8 cellular contexts compared by ENCODE assay signal in genomic region chr11:120336641-120337132, GRCh38. TPM values are rescaled to one million over a fixed set of nuclear protein-coding genes. Genes with fewer than 3 reads are reported as not detected.
A peak's percentile ranks its signal among the peaks of the same experiment; 100 is the strongest.
DNase-seq lines count a peak whose midpoint lies in the region; ATAC-seq, FAIRE-seq and TF ChIP-seq lines count a peak whose summit lies in the region.

No MANE protein-coding gene starts in this region.

- H3K9me3 ChIP-seq in HEK293 (ENCODE audit: control insufficient read depth, insufficient read depth, low read depth, low read length) = no peaks in the 10 kb centered on the region

- DNase-seq in NCI-H526 treated with DMSO at 0.1 percent for 48 hours (lab: John Stamatoyannopoulos, UW) = peak; percentile 68
- DNase-seq in activated naive CD8-positive, alpha-beta T cell treated with anti-CD3 and anti-CD28 coated beads, Interleukin-2, amount 50 U/mL, for 24 hours = peak; percentile 47
- peak; percentile 58 for DNase-seq in hepatic stellate cell (ENCODE audit: low spot score)
- peak; percentile 76 for DNase-seq in sciatic nerve (ENCODE audit: low spot score)
- DNase-seq in RCC 7860 (ENCODE audit: low spot score) = no peak
- no peak for DNase-seq in activated gamma-delta T cell (lab: John Stamatoyannopoulos, UW)

- peaks cover 1% of the 10 kb centered on the region for H3K36me3 Mint-ChIP-seq in activated naive CD8-positive, alpha-beta T cell treated with anti-CD3 and anti-CD28 coated beads, Interleukin-2, amount 50 U/mL, for 24 hours (ENCODE audit: low read depth)

- peak overlapping the region; percentile 92 for H3K4me3 ChIP-seq in GM12875 (ENCODE audit: low read depth, low read length)
- H3K4me3 ChIP-seq in HEK293 (ENCODE audit: low read depth, low read length) = peak overlapping the region; percentile 84

- H3K27me3 Mint-ChIP-seq in activated naive CD8-positive, alpha-beta T cell treated with anti-CD3 and anti-CD28 coated beads, Interleukin-2, amount 50 U/mL, for 24 hours = peaks cover 58% of the 10 kb centered on the region

- H3K36me3 ChIP-seq in HEK293 (ENCODE audit: control insufficient read depth in 2 of 2, insufficient read depth in 1 of 2, low read length in 2 of 2) = peaks cover 0 to under 1% of the 10 kb centered on the region in 2 experiments; a peak in 1 of 3 replicates

- no peak for FAIRE-seq in RCC 7860 (lab: Jason Lieb, UNC)

- POLR2A ChIA-PET in HEK293 (lab: Yijun Ruan, JAX) = interaction anchor here (0.6 to 2.1 kb wide), 13 partner anchors 10 to 348 kb away, joined by 3 to 5 read pairs (median 4); no protein-coding TSS in a partner anchor

- H3K4me3 Mint-ChIP-seq in activated naive CD8-positive, alpha-beta T cell treated with anti-CD3 and anti-CD28 coated beads, Interleukin-2, amount 50 U/mL, for 24 hours = peak overlapping the region; percentile 90

- TF ChIP-seq CTCF in GM12875 (IDR thresholded peaks at IDR 0.05; ENCODE audit: borderline replicate concordance, insufficient read depth, low read depth, low read length) (no peak), HEK293 (tag by site-specific recombination; IDR thresholded peaks at IDR 0.05) (no peak)

- H3K4me1 Mint-ChIP-seq in activated naive CD8-positive, alpha-beta T cell treated with anti-CD3 and anti-CD28 coated beads, Interleukin-2, amount 50 U/mL, for 24 hours = peaks cover 38% of the 10 kb centered on the region

- CTCF ChIA-PET in HEK293 (lab: Yijun Ruan, JAX) = interaction anchor here (2.0 to 2.4 kb wide), 2 partner anchors 11 to 95 kb away, joined by 9 to 13 read pairs; partner anchors contain the start of gene TLCD5

- H3K9me3 Mint-ChIP-seq in activated naive CD8-positive, alpha-beta T cell treated with anti-CD3 and anti-CD28 coated beads, Interleukin-2, amount 50 U/mL, for 24 hours = no peaks in the 10 kb centered on the region

- intact Hi-C loops in sciatic nerve (cut with DNase I) = loop anchor here (10.0 kb wide), 1 partner anchor 88 kb away; no protein-coding TSS in a partner anchor

- peak overlapping the region; percentile 94 for H3K27ac ChIP-seq in HEK293 (ENCODE audit: extremely low read depth, low read depth, low read length)

- H3K4me1 ChIP-seq in HEK293 (ENCODE audit: control insufficient read depth, insufficient read depth, low read length) = no peaks in the 10 kb centered on the region

- H3K27ac Mint-ChIP-seq in activated naive CD8-positive, alpha-beta T cell treated with anti-CD3 and anti-CD28 coated beads, Interleukin-2, amount 50 U/mL, for 24 hours = peak overlapping the region; percentile 79

- peak; percentile 35 for ATAC-seq in activated naive CD8-positive, alpha-beta T cell treated with anti-CD3 and anti-CD28 coated beads, Interleukin-2, amount 50 U/mL, for 24 hours
- peak; percentile 31 for ATAC-seq in sciatic nerve

TF ChIP-seq in HEK293, 187 proteins besides CTCF, POLR2A, EP300 and RAD21:
- TF ChIP-seq TSHZ1 (tag by site-specific recombination; IDR thresholded peaks at IDR 0.05; ENCODE audit: borderline replicate concordance) = no peak
- TF ChIP-seq ZBTB20 (tag by site-specific recombination; IDR thresholded peaks at IDR 0.05) = peak; percentile 89; the same call in 1 of the 2 replicates
- peak; percentile 84 for TF ChIP-seq ZNF335 (tag by site-specific recombination; conservative IDR thresholded peaks at IDR 0.05)
- TF ChIP-seq PATZ1 (tag by site-specific recombination; IDR thresholded peaks at IDR 0.05) = 0 out of 2 replicates have a peak, but pooled peaks have one; percentile 23
- no peak for TF ChIP-seq ZNF133 (tag by site-specific recombination; IDR thresholded peaks at IDR 0.05)
- no peak; the same call in 1 of the 2 replicates for TF ChIP-seq GLIS1 (tag by site-specific recombination; IDR thresholded peaks at IDR 0.05)
- TF ChIP-seq ZBTB26 (tag by site-specific recombination; optimal IDR thresholded peaks at IDR 0.05) = peak; percentile 86
- no peak for TF ChIP-seq ZNF658 (tag by site-specific recombination; IDR thresholded peaks at IDR 0.05)
- no peak for TF ChIP-seq ZNF514 (tag by site-specific recombination; IDR thresholded peaks at IDR 0.05)
- peak; percentile 10; the same call in 1 of the 2 replicates for TF ChIP-seq KLF17 (tag by site-specific recombination; IDR thresholded peaks at IDR 0.05)
- TF ChIP-seq ZNF398 (tag by site-specific recombination; IDR thresholded peaks at IDR 0.05) = peak; percentile 8; the same call in 1 of the 2 replicates
- no peak for TF ChIP-seq ZNF155 (tag by site-specific recombination; IDR thresholded peaks at IDR 0.05)

RNA-seq across cellular contexts. Expression of gene ARHGEF12, which starts 0.5 kb away (rescaled TPM):
- total RNA-seq in sciatic nerve = 145 TPM

RNA-seq across cellular contexts. Expression of gene TLCD5, which starts 11.6 kb away (rescaled TPM):
- total RNA-seq in sciatic nerve = 13.1 TPM

Comparison
In these comparisons a context has a peak if more than half of its experiments do, and no peak if none do; other contexts are left out.
1. DNase-seq: peak in NCI-H526 treated with DMSO at 0.1 percent for 48 hours (single experiment), activated naive CD8-positive, alpha-beta T cell treated with anti-CD3 and anti-CD28 coated beads, Interleukin-2, amount 50 U/mL, for 24 hours (single experiment), hepatic stellate cell (single experiment) and sciatic nerve (single experiment); none in RCC 7860 (single experiment) and activated gamma-delta T cell (single experiment).